1 cellular context compared by ENCODE assay signal in genomic region chr12:130838284-130838950, GRCh38.
TF ChIP-seq lines count a peak whose summit lies in the region.

No MANE protein-coding gene starts in this region.

TF ChIP-seq in HEK293, 187 proteins besides CTCF, POLR2A, EP300 and RAD21 (continued from another document):
- TF ChIP-seq TSHZ1 (tag by site-specific recombination; IDR thresholded peaks at IDR 0.05; ENCODE audit: borderline replicate concordance) (no peak), ZBTB26 (tag by site-specific recombination; optimal IDR thresholded peaks at IDR 0.05) (peak; percentile 51), ZNF354C (tag by site-specific recombination; IDR thresholded peaks at IDR 0.05; ENCODE audit: borderline replicate concordance, low read depth) (no peak), ZNF785 (tag by site-specific recombination; IDR thresholded peaks at IDR 0.05) (no peak), ZNF692 (tag by site-specific recombination; IDR thresholded peaks at IDR 0.05) (no peak), ZNF391 (tag by site-specific recombination; IDR thresholded peaks at IDR 0.05; ENCODE audit: borderline replicate concordance, low read depth) (no peak), ZSCAN23 (tag by site-specific recombination; IDR thresholded peaks at IDR 0.05) (no peak), PATZ1 (tag by site-specific recombination; IDR thresholded peaks at IDR 0.05) (peak; percentile 42; the same call in 1 of the 2 replicates), BCL11B (tag by site-specific recombination; IDR thresholded peaks at IDR 0.05; ENCODE audit: low read depth) (no peak), YY1 (tag by site-specific recombination; IDR thresholded peaks at IDR 0.05) (no peak), ZXDB (tag by site-specific recombination; IDR thresholded peaks at IDR 0.05) (0 out of 2 replicates have a peak, but pooled peaks have one; percentile 35), GLI2 (tag by site-specific recombination; IDR thresholded peaks at IDR 0.05; ENCODE audit: borderline replicate concordance, low read depth) (no peak), GLIS2 (tag by site-specific recombination; IDR thresholded peaks at IDR 0.05) (peak; percentile 85), ZNF704 (tag by site-specific recombination; IDR thresholded peaks at IDR 0.05) (no peak), ZNF544 (tag by site-specific recombination; IDR thresholded peaks at IDR 0.05) (no peak)
